8 cellular contexts compared by ENCODE assay signal in the genomic region with DNA sequence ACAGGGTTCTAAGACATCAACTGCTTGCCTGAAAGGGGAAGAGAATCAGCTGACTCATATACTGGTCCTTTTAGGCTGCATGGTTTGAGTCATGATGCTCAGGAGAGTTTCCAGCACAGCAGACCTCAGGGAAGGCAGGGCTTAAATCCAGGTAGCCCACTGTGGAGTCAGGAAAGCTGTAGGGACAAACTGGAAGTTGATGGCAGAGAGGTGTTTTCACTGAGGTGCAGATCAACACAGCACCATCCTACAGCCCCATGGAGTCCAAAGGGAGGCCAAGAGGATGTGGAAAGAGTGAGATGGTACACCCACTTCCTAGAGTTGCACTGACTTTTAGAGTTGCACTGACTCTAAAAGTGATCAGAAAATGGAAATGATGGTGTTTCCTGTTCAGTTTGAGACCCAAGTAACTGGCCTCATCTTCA.
A peak's percentile ranks its signal among the peaks of the same experiment; 100 is the strongest.
DNase-seq lines count a peak whose midpoint lies in the region; ATAC-seq and TF ChIP-seq lines count a peak whose summit lies in the region.

No MANE protein-coding gene starts in this region.

- H3K36me3 ChIP-seq in HAP-1 (replicated peaks), result no peaks in the 10 kb centered on the region

- H3K4me3 ChIP-seq in NB4 (ENCODE audit: low read depth, low read length), result no peak overlapping the region
- no peak overlapping the region for H3K4me3 ChIP-seq in foreskin fibroblast (ENCODE audit: low read depth in 1 of 2, low read length in 2 of 2)
- no peak overlapping the region for H3K4me3 ChIP-seq in HAP-1

- H3K4me1 ChIP-seq in HAP-1, result no peaks in the 10 kb centered on the region

- H3K27me3 ChIP-seq in HAP-1 (ENCODE audit: low read depth), result no peaks in the 10 kb centered on the region

- TF ChIP-seq POLR2A in NB4 (IDR thresholded peaks at IDR 0.05; ENCODE audit: extremely low read depth, insufficient read length), result no peak

- intact Hi-C loops in head of caudate nucleus (cut with DNase I), result no loop called here

- H3K9me3 ChIP-seq in HAP-1, result no peaks in the 10 kb centered on the region

- peak; percentile 75 for ATAC-seq in GM21576 (IDR thresholded peaks at IDR 0.05; ENCODE audit: unreplicated experiment)

- peak; percentile 65 for DNase-seq in ELR (ENCODE audit: low read depth)
- DNase-seq in NB4 (ENCODE audit: low read depth), result peak; percentile 8
- peak; percentile 50 to 73 for DNase-seq in foreskin fibroblast
- no peak for DNase-seq in 8988T
- no peak for DNase-seq in head of caudate nucleus
- no peak for DNase-seq in HAP-1 (ENCODE audit: low spot score in 2 of 2)
- DNase-seq in iPS-NIHi11 (ENCODE audit: low spot score), result no peak

- in situ Hi-C loops in HAP-1 (cut with MboI; ENCODE audit: low sequenced_read_pairs), result no loop called here

- TF ChIP-seq CTCF in NB4 (IDR thresholded peaks at IDR 0.05; ENCODE audit: low read depth, low read length) (no peak), foreskin fibroblast (IDR thresholded peaks at IDR 0.05; ENCODE audit: low read depth, low read length) (no peak)

Comparison
In these comparisons a context has a peak if more than half of its experiments do, and no peak if none do; other contexts are left out.
1. DNase-seq: peak in ELR (single experiment), NB4 (single experiment) and foreskin fibroblast (2 of 2); none in 8988T (single experiment), head of caudate nucleus (0 of 42), HAP-1 (0 of 2) and iPS-NIHi11 (single experiment).